7 cellular contexts compared by ENCODE assay signal in genomic region chr9:64622058-64622457, GRCh38.
DNase-seq lines count a peak whose midpoint lies in the region; ATAC-seq and TF ChIP-seq lines count a peak whose summit lies in the region.
"Not testable (repeated sequence)": the region's sequence is repeated elsewhere in the genome, so short reads cannot be mapped to it uniquely, and the experiment has no call there.

No MANE protein-coding gene starts in this region.

- not testable (repeated sequence) for H3K27ac ChIP-seq in right cardiac atrium (ENCODE audit: low read length); transverse colon

- in situ Hi-C loops in transverse colon (cut with MboI; ENCODE audit: low pct_ligation_motif_present in 1 of 4, low pct_unique_long_range_greater_than_20kb in 1 of 4, low sequenced_read_pairs in 3 of 4) = not testable (repeated sequence)

- DNase-seq in T-helper 2 cell treated with Interferon-gamma antibody and Interleukin-4, amounts not matched to agents 5 μg/mL and 100 μg/mL, for 36 hours (ENCODE audit: low spot score) = peak; percentile 1
- peak; percentile 14 for DNase-seq in activated T-cell treated with anti-CD3 and anti-CD28 coated beads, Interleukin-2, amount 50 U/mL, for 24 hours
- peak; percentile 1 for DNase-seq in endothelial cell (ENCODE audit: low spot score)
- peak; percentile 4 to 36 (median 25) for DNase-seq in right cardiac atrium
- peak; percentile 1 to 13 (median 7) for DNase-seq in mucosa of descending colon
- peak; percentile 49 for DNase-seq in sciatic nerve (ENCODE audit: low spot score)
- peak; percentile 6 for DNase-seq in transverse colon

- not testable (repeated sequence) for H3K27ac Mint-ChIP-seq in T-helper 2 cell treated with Interferon-gamma antibody and Interleukin-4, amounts not matched to agents 5 μg/mL and 100 μg/mL, for 36 hours; activated T-cell treated with anti-CD3 and anti-CD28 coated beads, Interleukin-2, amount 50 U/mL, for 24 hours; endothelial cell (ENCODE audit: unreplicated experiment)

- TF ChIP-seq EP300 in transverse colon (IDR thresholded peaks at IDR 0.05; ENCODE audit: low read depth) = not testable (repeated sequence)

- not testable (repeated sequence) for H3K36me3 Mint-ChIP-seq in T-helper 2 cell treated with Interferon-gamma antibody and Interleukin-4, amounts not matched to agents 5 μg/mL and 100 μg/mL, for 36 hours (ENCODE audit: low read depth); activated T-cell treated with anti-CD3 and anti-CD28 coated beads, Interleukin-2, amount 50 U/mL, for 24 hours (ENCODE audit: low read depth); endothelial cell (ENCODE audit: low read depth, unreplicated experiment)

- H3K9me3 Mint-ChIP-seq in T-helper 2 cell treated with Interferon-gamma antibody and Interleukin-4, amounts not matched to agents 5 μg/mL and 100 μg/mL, for 36 hours; activated T-cell treated with anti-CD3 and anti-CD28 coated beads, Interleukin-2, amount 50 U/mL, for 24 hours; endothelial cell (ENCODE audit: unreplicated experiment): not testable (repeated sequence)

- H3K4me1 Mint-ChIP-seq in T-helper 2 cell treated with Interferon-gamma antibody and Interleukin-4, amounts not matched to agents 5 μg/mL and 100 μg/mL, for 36 hours (ENCODE audit: low read depth); activated T-cell treated with anti-CD3 and anti-CD28 coated beads, Interleukin-2, amount 50 U/mL, for 24 hours (ENCODE audit: low read depth); endothelial cell (ENCODE audit: unreplicated experiment): not testable (repeated sequence)

- not testable (repeated sequence) for TF ChIP-seq CTCF in endothelial cell (IDR thresholded peaks at IDR 0.05; ENCODE audit: unreplicated experiment); mucosa of descending colon (IDR thresholded peaks at IDR 0.05); transverse colon (IDR thresholded peaks at IDR 0.05)

- H3K27me3 Mint-ChIP-seq in T-helper 2 cell treated with Interferon-gamma antibody and Interleukin-4, amounts not matched to agents 5 μg/mL and 100 μg/mL, for 36 hours (ENCODE audit: low read depth); activated T-cell treated with anti-CD3 and anti-CD28 coated beads, Interleukin-2, amount 50 U/mL, for 24 hours; endothelial cell (ENCODE audit: unreplicated experiment): not testable (repeated sequence)

- TF ChIP-seq POLR2A in transverse colon (IDR thresholded peaks at IDR 0.05) = not testable (repeated sequence)

- H3K4me3 ChIP-seq in right cardiac atrium (ENCODE audit: low read length); mucosa of descending colon; transverse colon: not testable (repeated sequence)

- not testable (repeated sequence) for ATAC-seq in right cardiac atrium, mucosa of descending colon, sciatic nerve

- not testable (repeated sequence) for H3K4me1 ChIP-seq in right cardiac atrium (ENCODE audit: control insufficient read depth, insufficient read depth, low read length); mucosa of descending colon (ENCODE audit: low read depth); transverse colon

- intact Hi-C loops in right cardiac atrium (cut with DNase I); mucosa of descending colon (cut with DNase I, micrococcal nuclease); sciatic nerve (cut with DNase I); transverse colon (cut with DNase I; ENCODE audit: low total_unique reads): not testable (repeated sequence)

- WGBS in right cardiac atrium = 92% methylated on average over 4 of the region's 8 CpGs
- 98% methylated on average over 5 of the region's 8 CpGs; no CpG with 5 or more reads in 1 of the 2 donors for WGBS in transverse colon (ENCODE audit: low coverage in 1 of 2), 2 donors

- not testable (repeated sequence) for H3K36me3 ChIP-seq in mucosa of descending colon (ENCODE audit: low read depth); transverse colon

- not testable (repeated sequence) for H3K9me3 ChIP-seq in right cardiac atrium (ENCODE audit: control insufficient read depth, low read length); mucosa of descending colon; transverse colon

- H3K4me3 Mint-ChIP-seq in T-helper 2 cell treated with Interferon-gamma antibody and Interleukin-4, amounts not matched to agents 5 μg/mL and 100 μg/mL, for 36 hours; activated T-cell treated with anti-CD3 and anti-CD28 coated beads, Interleukin-2, amount 50 U/mL, for 24 hours; endothelial cell (ENCODE audit: unreplicated experiment): not testable (repeated sequence)

- not testable (repeated sequence) for H3K27me3 ChIP-seq in right cardiac atrium (ENCODE audit: control insufficient read depth, insufficient read depth); transverse colon
